ENCODE assay signal across 1 cellular context in genomic region chr1:207751790-207752455, GRCh38.
TF ChIP-seq lines count a peak whose summit lies in the region.

Gene CD46, plus strand, starts transcription at chr1:207752054. Its CDS starts 159 bp downstream, at chr1:207752213.

TF ChIP-seq in HepG2, 621 proteins besides CTCF, POLR2A, EP300 and RAD21 (continued from another document and continues in another):
- no peak for TF ChIP-seq ZHX2 (IDR thresholded peaks at IDR 0.05; ENCODE audit: low read depth)
- no peak for TF ChIP-seq ZHX2 (CRISPR knock-in tag; IDR thresholded peaks at IDR 0.05; ENCODE audit: borderline replicate concordance)
- no peak for TF ChIP-seq ZNF224 (CRISPR knock-in tag; IDR thresholded peaks at IDR 0.05)
- TF ChIP-seq ZNF772 (CRISPR knock-in tag; IDR thresholded peaks at IDR 0.05), result peak; percentile 73
- no peak for TF ChIP-seq JARID2 (CRISPR knock-in tag; IDR thresholded peaks at IDR 0.05; ENCODE audit: insufficient replicate concordance)
- no peak for TF ChIP-seq FIP1L1 (IDR thresholded peaks at IDR 0.05; ENCODE audit: borderline replicate concordance, insufficient read depth, low read depth, low read length)
- TF ChIP-seq HMGA1 (CRISPR knock-in tag; conservative IDR thresholded peaks at IDR 0.05), result no peak
- peak; percentile 25; the same call in 1 of the 2 replicates for TF ChIP-seq NCOA2 (CRISPR knock-in tag; IDR thresholded peaks at IDR 0.05)
- TF ChIP-seq ATF4 (CRISPR knock-in tag; IDR thresholded peaks at IDR 0.05), result 0 out of 4 replicates have a peak, but pooled peaks of 1 of the 2 experiments have one; percentile 27
- peak; percentile 53; the same call in 1 of the 2 replicates for TF ChIP-seq ZNF451 (CRISPR knock-in tag; IDR thresholded peaks at IDR 0.05)
- 0 out of 2 replicates have a peak, but pooled peaks have one; percentile 28 for TF ChIP-seq WIZ (CRISPR knock-in tag; IDR thresholded peaks at IDR 0.05)
- TF ChIP-seq PHF5A (CRISPR knock-in tag; IDR thresholded peaks at IDR 0.05; ENCODE audit: low read depth, unreplicated experiment), result no peak
- TF ChIP-seq ZSCAN5A (CRISPR knock-in tag; IDR thresholded peaks at IDR 0.05; ENCODE audit: borderline replicate concordance), result 0 out of 2 replicates have a peak, but pooled peaks have one; percentile 71
- TF ChIP-seq TCF7L2 (IDR thresholded peaks at IDR 0.05; ENCODE audit: low read depth, low read length), result no peak
- TF ChIP-seq ZBED4 (CRISPR knock-in tag; IDR thresholded peaks at IDR 0.05; ENCODE audit: borderline replicate concordance), result 0 out of 2 replicates have a peak, but pooled peaks have one; percentile 22
- TF ChIP-seq POGK (CRISPR knock-in tag; conservative IDR thresholded peaks at IDR 0.05), result peak; percentile 62; the same call in 1 of the 2 replicates
- no peak for TF ChIP-seq ATF2 (CRISPR knock-in tag; IDR thresholded peaks at IDR 0.05)
- 0 out of 2 replicates have a peak, but pooled peaks have one; percentile 41 for TF ChIP-seq ZSCAN29 (CRISPR knock-in tag; conservative IDR thresholded peaks at IDR 0.05)
- peak; percentile 66; the same call in 1 of the 2 replicates for TF ChIP-seq ZBTB20 (CRISPR knock-in tag; IDR thresholded peaks at IDR 0.05; ENCODE audit: borderline replicate concordance, low read depth)
- no peak for TF ChIP-seq ZNF160 (CRISPR knock-in tag; IDR thresholded peaks at IDR 0.05)
- no peak for TF ChIP-seq ZNF775 (CRISPR knock-in tag; IDR thresholded peaks at IDR 0.05; ENCODE audit: borderline replicate concordance)
- TF ChIP-seq PATZ1 (CRISPR knock-in tag; IDR thresholded peaks at IDR 0.05), result 0 out of 2 replicates have a peak, but pooled peaks have one; percentile 12
- 0 out of 2 replicates have a peak, but pooled peaks have one; percentile 6 for TF ChIP-seq SAFB2 (CRISPR knock-in tag; IDR thresholded peaks at IDR 0.05; ENCODE audit: borderline replicate concordance, low read depth)
- no peak; the same call in 1 of the 2 replicates for TF ChIP-seq ZBTB38 (CRISPR knock-in tag; IDR thresholded peaks at IDR 0.05)
- 0 out of 2 replicates have a peak, but pooled peaks have one; percentile 16 for TF ChIP-seq ISL2 (CRISPR knock-in tag; IDR thresholded peaks at IDR 0.05)
- peak; percentile 51 for TF ChIP-seq ARID5B (CRISPR knock-in tag; IDR thresholded peaks at IDR 0.05)
- no peak for TF ChIP-seq ZNF83 (CRISPR knock-in tag; IDR thresholded peaks at IDR 0.05; ENCODE audit: borderline replicate concordance)
- no peak for TF ChIP-seq ZBTB7A (CRISPR knock-in tag; IDR thresholded peaks at IDR 0.05)
- 0 out of 2 replicates have a peak, but pooled peaks have one; percentile 30 for TF ChIP-seq ZNF230 (CRISPR knock-in tag; IDR thresholded peaks at IDR 0.05)
- TF ChIP-seq ZNF180 (CRISPR knock-in tag; IDR thresholded peaks at IDR 0.05; ENCODE audit: borderline replicate concordance, low read depth), result 0 out of 2 replicates have a peak, but pooled peaks have one; percentile 61
- no peak; the same call in none of the 2 replicates for TF ChIP-seq HOXD1 (CRISPR knock-in tag; IDR thresholded peaks at IDR 0.05)
- no peak for TF ChIP-seq HMG20B (CRISPR knock-in tag; conservative IDR thresholded peaks at IDR 0.05)
